Comparison of ENCODE assay signal across 13 cellular contexts in the genomic region with DNA sequence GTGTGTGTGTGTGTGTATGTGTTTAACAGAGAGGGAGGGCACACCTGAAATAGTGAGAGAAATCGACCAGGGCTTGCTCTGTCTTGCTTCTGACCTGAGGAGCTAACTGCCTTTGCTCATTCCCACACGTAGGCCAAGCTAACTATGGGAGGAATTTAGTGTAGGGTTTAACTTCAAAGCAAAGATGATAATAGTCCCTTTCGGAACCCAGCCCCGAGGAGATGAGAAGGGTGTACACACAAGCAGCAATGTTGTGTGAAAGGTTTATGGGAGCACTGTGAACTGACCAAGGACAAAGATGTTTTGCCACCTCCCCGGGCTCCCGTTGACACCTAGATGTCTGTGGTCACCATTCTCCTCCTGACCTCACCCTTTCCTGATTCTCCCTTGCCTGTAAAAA. TPM values are rescaled to one million over a fixed set of nuclear protein-coding genes. Genes with fewer than 3 reads are reported as not detected.
A peak's percentile ranks its signal among the peaks of the same experiment; 100 is the strongest.
DNase-seq lines count a peak whose midpoint lies in the region; ATAC-seq, FAIRE-seq and TF ChIP-seq lines count a peak whose summit lies in the region.
"Not testable (repeated sequence)": the region's sequence is repeated elsewhere in the genome, so short reads cannot be mapped to it uniquely, and the experiment has no call there.
"Had no signal": no experiment of that assay in that cellular context is flagged by ENCODE, and none has a peak within 500 bp of the region (broad histone marks: within the 10 kb centered on the region; RNA-seq: fewer than 3 reads in every experiment).

No MANE protein-coding gene starts in this region.

- 21% methylated on average over 6 of the region's 6 CpGs for WGBS in A549 (ENCODE audit: missing lambda C conversion rate)
- WGBS in mammary epithelial cell (ENCODE audit: low coverage, missing lambda C conversion rate), result 36% methylated on average over 4 of the region's 6 CpGs
- 5% methylated on average over 4 of the region's 6 CpGs for WGBS in HepG2 (ENCODE audit: low lambda C conversion rate)

- not testable (repeated sequence) for H3K27me3 Mint-ChIP-seq in astrocyte (ENCODE audit: low read depth, unreplicated experiment)

- not testable (repeated sequence) for TF ChIP-seq CTCF in A549 (IDR thresholded peaks at IDR 0.05); astrocyte (IDR thresholded peaks at IDR 0.05; ENCODE audit: insufficient read depth, low read depth, low read length); mammary epithelial cell (conservative IDR thresholded peaks at IDR 0.05 in 1 of 2, IDR thresholded peaks at IDR 0.05 in 1 of 2; ENCODE audit: extremely low read depth in 1 of 2, insufficient read depth in 1 of 2, low read depth in 1 of 2, low read length in 2 of 2); HepG2 (CRISPR knock-in tag; IDR thresholded peaks at IDR 0.05)

- TF ChIP-seq EP300 in A549 (IDR thresholded peaks at IDR 0.05); HepG2 (IDR thresholded peaks at IDR 0.05; ENCODE audit: low read depth in 2 of 2, low read length in 2 of 2); HepG2 (CRISPR knock-in tag; IDR thresholded peaks at IDR 0.05; ENCODE audit: borderline replicate concordance): not testable (repeated sequence)

- ATAC-seq in A549, HepG2: not testable (repeated sequence)

- DNase-seq in A549 (ENCODE audit: low read depth in 1 of 2, low spot score in 1 of 2); GM12892 (ENCODE audit: insufficient read length); astrocyte (ENCODE audit: low read depth); HepG2 (ENCODE audit: low spot score): not testable (repeated sequence)
- DNase-seq in mammary epithelial cell, result peak; percentile 5

- not testable (repeated sequence) for BruUV-seq in mammary epithelial cell (replicated peaks; lab: Mats Ljungman, UMichigan); HepG2 (replicated peaks; lab: Mats Ljungman, UMichigan)

- in situ Hi-C loops in mammary epithelial cell (cut with MboI; ENCODE audit: low sequenced_read_pairs in 2 of 2); HepG2 (cut with HindIII; ENCODE audit: extremely low pct_ligation_motif_present, low pct_unique_long_range_greater_than_20kb): not testable (repeated sequence)

- not testable (repeated sequence) for H2AFZ ChIP-seq in astrocyte (ENCODE audit: low read depth, low read length); mammary epithelial cell (ENCODE audit: low read depth, low read length); HepG2 (ENCODE audit: low read length)

- not testable (repeated sequence) for H3K36me3 Mint-ChIP-seq in astrocyte (ENCODE audit: low read depth, unreplicated experiment)

- not testable (repeated sequence) for H3K27ac Mint-ChIP-seq in astrocyte (ENCODE audit: unreplicated experiment)

- not testable (repeated sequence) for H3K79me2 ChIP-seq in astrocyte (ENCODE audit: insufficient read depth, low read length); mammary epithelial cell (ENCODE audit: insufficient read depth, low read length); HepG2 (ENCODE audit: insufficient read depth, low read length)

- CTCF ChIA-PET in A549 (lab: Yijun Ruan, JAX); mammary epithelial cell (lab: Charles Lee; ENCODE audit: low non-redundant PET); HepG2 (lab: Yijun Ruan, JAX; ENCODE audit: low intra/inter-chr PET ratio, low total read pairs): not testable (repeated sequence)

- not testable (repeated sequence) for H3K9me3 Mint-ChIP-seq in astrocyte (ENCODE audit: unreplicated experiment)

- not testable (repeated sequence) for H3K27me3 ChIP-seq in astrocyte (ENCODE audit: insufficient read depth, low read length); mammary epithelial cell (ENCODE audit: insufficient read depth, low read length); HepG2 (ENCODE audit: control insufficient read depth in 1 of 2, insufficient read depth in 2 of 2, low read length in 2 of 2)

- POLR2A ChIA-PET in A549 (lab: Yijun Ruan, JAX); HepG2 (lab: Yijun Ruan, JAX): not testable (repeated sequence)

- H3K36me3 ChIP-seq in astrocyte (ENCODE audit: insufficient read depth, low read length); mammary epithelial cell (ENCODE audit: insufficient read depth, low read length); HepG2 (replicated peaks in 1 of 2; ENCODE audit: control insufficient read depth in 1 of 2, insufficient read depth in 2 of 2, low read length in 2 of 2): not testable (repeated sequence)

- intact Hi-C loops in mammary epithelial cell (cut with micrococcal nuclease); HepG2 (cut with micrococcal nuclease; ENCODE audit: unreplicated experiment): not testable (repeated sequence)

- H3K27ac ChIP-seq in A549; astrocyte (ENCODE audit: low read depth, low read length); mammary epithelial cell (ENCODE audit: insufficient read depth, low read depth, low read length); HepG2 (ENCODE audit: extremely low read length, insufficient read depth, low read length): not testable (repeated sequence)

- dilution Hi-C loops in mammary epithelial cell (cut with HindIII; ENCODE audit: low sequenced_read_pairs), result not testable (repeated sequence)

- H3K4me2 ChIP-seq in A549; astrocyte (ENCODE audit: low read length); mammary epithelial cell (ENCODE audit: insufficient read depth, low read depth, low read length); HepG2 (ENCODE audit: low read depth, low read length): not testable (repeated sequence)

- TF ChIP-seq RAD21 in A549 (conservative IDR thresholded peaks at IDR 0.05 in 1 of 2, IDR thresholded peaks at IDR 0.05 in 1 of 2); HepG2 (CRISPR knock-in tag; IDR thresholded peaks at IDR 0.05): not testable (repeated sequence)

- H3K4me3 ChIP-seq in A549; astrocyte (ENCODE audit: insufficient read depth, low read depth, low read length); mammary epithelial cell (replicated peaks in 1 of 3; ENCODE audit: insufficient read depth in 1 of 3, low read depth in 2 of 3, low read length in 3 of 3); HepG2 (replicated peaks in 1 of 3; ENCODE audit: insufficient read depth in 1 of 3, low read depth in 2 of 3, low read length in 3 of 3): not testable (repeated sequence)

- not testable (repeated sequence) for H3K9me3 ChIP-seq in A549; astrocyte (ENCODE audit: insufficient read depth, low read depth, low read length); mammary epithelial cell (replicated peaks; ENCODE audit: insufficient read depth, low read length); HepG2 (ENCODE audit: low read length)

- FAIRE-seq in A549 (lab: Jason Lieb, UNC) (peak; percentile 86), GM12892 (lab: Jason Lieb, UNC) (peak; percentile 44), astrocyte (lab: Jason Lieb, UNC) (peak; percentile 79), HepG2 (lab: Jason Lieb, UNC) (peak; percentile 93)

- H4K20me1 ChIP-seq in astrocyte (ENCODE audit: insufficient read depth, low read length); mammary epithelial cell (ENCODE audit: insufficient read depth, low read length); HepG2 (ENCODE audit: insufficient read depth, low read length): not testable (repeated sequence)

- H3K4me1 Mint-ChIP-seq in astrocyte (ENCODE audit: low read depth, unreplicated experiment), result not testable (repeated sequence)

- not testable (repeated sequence) for H3K4me3 Mint-ChIP-seq in astrocyte (ENCODE audit: unreplicated experiment)

- H3K4me1 ChIP-seq in A549; astrocyte (ENCODE audit: insufficient read depth, low read length); mammary epithelial cell (ENCODE audit: insufficient read depth, low read length); HepG2 (ENCODE audit: insufficient read depth, low read length): not testable (repeated sequence)

- TF ChIP-seq POLR2A in A549 (IDR thresholded peaks at IDR 0.05; ENCODE audit: low read length); GM12892 (IDR thresholded peaks at IDR 0.05; ENCODE audit: low read depth, low read length); HepG2 (IDR thresholded peaks at IDR 0.05; ENCODE audit: insufficient read depth in 1 of 2, low read depth in 2 of 2, low read length in 2 of 2): not testable (repeated sequence)

- not testable (repeated sequence) for H3K9ac ChIP-seq in astrocyte (ENCODE audit: low read length); mammary epithelial cell (ENCODE audit: insufficient read depth, low read length); HepG2 (ENCODE audit: insufficient read depth, low read depth, low read length)

RNA-seq across cellular contexts. Expression of gene XAGE3, which starts 8.5 kb away (rescaled TPM):
- polyA plus RNA-seq in A549 (2011; rRNA removed) (not detected in 2 replicates), A549 (2017; fragmentation: RNase III; extraction: RNeasy Plus Mini Kit Qiagen cat#74134 plus additional on column Dnase treatment) (not detected in 3 replicates), mammary epithelial cell (not detected), HepG2 (2011; rRNA removed) (not detected in 2 replicates)
- not detected in 2 replicates for polyA plus RNA-seq in A549 (2012; cell fraction: cytosol; rRNA removed)
- not detected in 2 replicates for polyA plus RNA-seq in A549 (2012; cell fraction: nucleus; rRNA removed)
- not detected in 2 replicates for polyA minus RNA-seq in A549 (2011; rRNA and poly(A)+ RNA removed)
- not detected for polyA plus RNA-seq in GM12892 (2012; ENCODE audit: missing spikeins)
- total RNA-seq in astrocyte (not detected in 2 replicates), mammary epithelial cell (not detected), HepG2 (2016; rRNA removed; fragmentation: Illumina TruSeq; extraction: Trizol) (not detected in 2 replicates)
- polyA minus RNA-seq in mammary epithelial cell, result not detected
- not detected in 2 replicates for total RNA-seq in HepG2 (2016; cell fraction: cytosol; rRNA removed; fragmentation: Illumina TruSeq; extraction: Trizol; ENCODE audit: low read depth)
- not detected in 2 replicates for total RNA-seq in HepG2 (2016; cell fraction: insoluble cytoplasmic fraction; rRNA removed; fragmentation: Illumina TruSeq; extraction: Trizol)
- not detected in 2 replicates for total RNA-seq in HepG2 (2016; cell fraction: membrane; rRNA removed; fragmentation: Illumina TruSeq; extraction: Trizol)
- not detected in 2 replicates for total RNA-seq in HepG2 (2016; cell fraction: nucleus; rRNA removed; fragmentation: Illumina TruSeq; extraction: Trizol)
- not detected in 2 replicates for polyA plus RNA-seq in HepG2 (2011; cell fraction: cytosol; rRNA removed)
- polyA plus RNA-seq in HepG2 (2011; cell fraction: nucleus; rRNA removed), result not detected in 2 replicates
- not detected in 2 replicates for polyA plus RNA-seq in HepG2 (2012)
- not detected in 2 replicates for polyA plus RNA-seq in HepG2 (2016; cell fraction: cytosol; fragmentation: Illumina TruSeq; extraction: Trizol; ENCODE audit: low read depth)
- polyA plus RNA-seq in HepG2 (2016; cell fraction: insoluble cytoplasmic fraction; fragmentation: Illumina TruSeq; extraction: Trizol; ENCODE audit: low read depth), result not detected in 2 replicates
- polyA plus RNA-seq in HepG2 (2016; cell fraction: membrane; fragmentation: Illumina TruSeq; extraction: Trizol; ENCODE audit: low read depth), result not detected in 2 replicates
- not detected in 2 replicates for polyA plus RNA-seq in HepG2 (2016; cell fraction: nucleus; fragmentation: Illumina TruSeq; extraction: Trizol; ENCODE audit: insufficient read depth, low read depth)
- polyA minus RNA-seq in HepG2 (2011; rRNA and poly(A)+ RNA removed; ENCODE audit: low replicate concordance), result not detected in 2 replicates
- polyA minus RNA-seq in HepG2 (2011; cell fraction: cytosol; rRNA and poly(A)+ RNA removed), result not detected in 2 replicates
- not detected in 2 replicates for polyA minus RNA-seq in HepG2 (2011; cell fraction: nucleus; rRNA and poly(A)+ RNA removed)
- total RNA-seq: A172; A673; Calu3; CD4-positive, alpha-beta memory T cell; CD4-positive, CD25-positive, alpha-beta regulatory T cell; CD8-positive, alpha-beta memory T cell had no signal
- polyA plus RNA-seq: AG04450; CD14-positive monocyte; CD4-positive, alpha-beta memory T cell; CD4-positive, CD25-positive, alpha-beta regulatory T cell; CD8-positive, alpha-beta memory T cell had no signal

RNA-seq across cellular contexts. Expression of gene FAM156B, which starts 20.7 kb away (rescaled TPM):
- 18.1 and 29.6 TPM in 2 replicates for polyA plus RNA-seq in A549 (2011; rRNA removed)
- 46.7 and 51.9 TPM in 2 replicates for polyA plus RNA-seq in A549 (2012; cell fraction: cytosol; rRNA removed)
- polyA plus RNA-seq in A549 (2012; cell fraction: nucleus; rRNA removed), result 175 and 176 TPM in 2 replicates
- 10.4 to 12.2 TPM (median 11.5 TPM) in 3 replicates for polyA plus RNA-seq in A549 (2017; fragmentation: RNase III; extraction: RNeasy Plus Mini Kit Qiagen cat#74134 plus additional on column Dnase treatment)
- polyA minus RNA-seq in A549 (2011; rRNA and poly(A)+ RNA removed), result 8.9 and 13.8 TPM in 2 replicates
- polyA plus RNA-seq in GM12892 (2012; ENCODE audit: missing spikeins), result 9.5 TPM
- total RNA-seq in astrocyte, result 19.4 and 21.4 TPM in 2 replicates
- 10 to 100 TPM; 11.0 to 13.6 TPM for total RNA-seq in mammary epithelial cell
- polyA plus RNA-seq in mammary epithelial cell, result 16.9 TPM
- polyA minus RNA-seq in mammary epithelial cell, result 5.7 TPM
- total RNA-seq in HepG2 (2016; rRNA removed; fragmentation: Illumina TruSeq; extraction: Trizol), result 6.3 and 7.8 TPM in 2 replicates
- 1.5 and 2.0 TPM in 2 replicates for total RNA-seq in HepG2 (2016; cell fraction: cytosol; rRNA removed; fragmentation: Illumina TruSeq; extraction: Trizol; ENCODE audit: low read depth)
- total RNA-seq in HepG2 (2016; cell fraction: insoluble cytoplasmic fraction; rRNA removed; fragmentation: Illumina TruSeq; extraction: Trizol), result 5.4 and 10.1 TPM in 2 replicates
- 1.1 and 5.2 TPM in 2 replicates for total RNA-seq in HepG2 (2016; cell fraction: membrane; rRNA removed; fragmentation: Illumina TruSeq; extraction: Trizol)
- 12.7 and 20.1 TPM in 2 replicates for total RNA-seq in HepG2 (2016; cell fraction: nucleus; rRNA removed; fragmentation: Illumina TruSeq; extraction: Trizol)
- 82.1 and 85.9 TPM in 2 replicates for polyA plus RNA-seq in HepG2 (2011; rRNA removed)
- polyA plus RNA-seq in HepG2 (2011; cell fraction: cytosol; rRNA removed), result 49.9 and 65.2 TPM in 2 replicates
- polyA plus RNA-seq in HepG2 (2011; cell fraction: nucleus; rRNA removed), result 716 and 744 TPM in 2 replicates
- 24.5 and 26.7 TPM in 2 replicates for polyA plus RNA-seq in HepG2 (2012)
- polyA plus RNA-seq in HepG2 (2016; cell fraction: cytosol; fragmentation: Illumina TruSeq; extraction: Trizol; ENCODE audit: low read depth), result 0.80 and 1.2 TPM in 2 replicates
- polyA plus RNA-seq in HepG2 (2016; cell fraction: insoluble cytoplasmic fraction; fragmentation: Illumina TruSeq; extraction: Trizol; ENCODE audit: low read depth), result 6.2 and 10.3 TPM in 2 replicates
- 2.6 and 3.8 TPM in 2 replicates for polyA plus RNA-seq in HepG2 (2016; cell fraction: membrane; fragmentation: Illumina TruSeq; extraction: Trizol; ENCODE audit: low read depth)
- polyA plus RNA-seq in HepG2 (2016; cell fraction: nucleus; fragmentation: Illumina TruSeq; extraction: Trizol; ENCODE audit: insufficient read depth, low read depth), result 5.2 and 14.6 TPM in 2 replicates
- polyA minus RNA-seq in HepG2 (2011; rRNA and poly(A)+ RNA removed; ENCODE audit: low replicate concordance), result 37.6 and 50.1 TPM in 2 replicates
- 7.9 and 8.4 TPM in 2 replicates for polyA minus RNA-seq in HepG2 (2011; cell fraction: cytosol; rRNA and poly(A)+ RNA removed)
- 54.3 and 64.1 TPM in 2 replicates for polyA minus RNA-seq in HepG2 (2011; cell fraction: nucleus; rRNA and poly(A)+ RNA removed)
